In genomic region chr12:5379737-5380496, GRCh38 we compare ENCODE assay signal across 17 cellular contexts. TPM values are rescaled to one million over a fixed set of nuclear protein-coding genes. Genes with fewer than 3 reads are reported as not detected.
DNase-seq lines count a peak whose midpoint lies in the region; ATAC-seq and TF ChIP-seq lines count a peak whose summit lies in the region.
"Had no signal": no experiment of that assay in that cellular context is flagged by ENCODE, and none has a peak within 500 bp of the region (broad histone marks: within the 10 kb centered on the region; RNA-seq: fewer than 3 reads in every experiment).

No MANE protein-coding gene starts in this region.

- no peaks in the 10 kb centered on the region for H4K20me1 ChIP-seq in PC-9 (ENCODE audit: insufficient read depth)
- H4K20me1 ChIP-seq in hepatocyte (ENCODE audit: insufficient read depth, poor library complexity, severe bottlenecking): no peaks in the 10 kb centered on the region

- H3K27me3 ChIP-seq in PC-9 (ENCODE audit: insufficient read depth, low read depth): no peaks in the 10 kb centered on the region
- H3K27me3 ChIP-seq in hepatocyte: no peaks in the 10 kb centered on the region
- H3K27me3 ChIP-seq in aorta (ENCODE audit: control insufficient read depth in 1 of 2, insufficient read depth in 2 of 2, low read length in 1 of 2): no peaks in the 10 kb centered on the region
- no peaks in the 10 kb centered on the region for H3K27me3 ChIP-seq in prostate gland (replicated peaks; ENCODE audit: insufficient read depth)
- H3K27me3 ChIP-seq: pancreas, Peyer's patch had no signal

- BruUV-seq in PC-9 (replicated peaks; lab: Mats Ljungman, UMichigan): no TSS peak

- H3K4me2 ChIP-seq in PC-9 (peak overlapping the region; percentile 61), hepatocyte (no peak overlapping the region)

- POLR2A ChIA-PET in PC-9 (lab: Charles Lee; ENCODE audit: unreplicated experiment): no interaction called here

- no peaks in the 10 kb centered on the region for H3K4me1 Mint-ChIP-seq in activated T-cell treated with anti-CD3 and anti-CD28 coated beads, Interleukin-2, amount 50 U/mL, for 24 hours (ENCODE audit: low read depth)
- H3K4me1 Mint-ChIP-seq: activated CD4-positive, alpha-beta T cell treated with anti-CD3 and anti-CD28 coated beads for 36 hours; activated naive CD8-positive, alpha-beta T cell treated with anti-CD3 and anti-CD28 coated beads for 36 hours had no signal

- no peaks in the 10 kb centered on the region for H3K27me3 Mint-ChIP-seq in activated T-cell treated with anti-CD3 and anti-CD28 coated beads, Interleukin-2, amount 50 U/mL, for 24 hours
- H3K27me3 Mint-ChIP-seq: activated CD4-positive, alpha-beta T cell treated with anti-CD3 and anti-CD28 coated beads for 36 hours; activated naive CD8-positive, alpha-beta T cell treated with anti-CD3 and anti-CD28 coated beads for 36 hours had no signal

- no peaks in the 10 kb centered on the region for H3F3A ChIP-seq in PC-9 (ENCODE audit: insufficient read depth, low read depth)

- CTCF ChIA-PET in PC-9 (lab: Charles Lee): no interaction called here

- no peak overlapping the region for H3K4me3 Mint-ChIP-seq in activated T-cell treated with anti-CD3 and anti-CD28 coated beads, Interleukin-2, amount 50 U/mL, for 24 hours
- H3K4me3 Mint-ChIP-seq: activated CD4-positive, alpha-beta T cell treated with anti-CD3 and anti-CD28 coated beads for 36 hours; activated naive CD8-positive, alpha-beta T cell treated with anti-CD3 and anti-CD28 coated beads for 36 hours had no signal

- H3K4me1 ChIP-seq in PC-9 (replicated peaks; ENCODE audit: insufficient read depth) (peaks cover 12% of the 10 kb centered on the region; the same call in 1 of the 2 replicates), hepatocyte (ENCODE audit: insufficient read depth) (peaks cover 15% of the 10 kb centered on the region), aorta (ENCODE audit: control insufficient read depth in 1 of 2, insufficient read depth in 2 of 2, low read length in 2 of 2) (no peaks in the 10 kb centered on the region), prostate gland (replicated peaks) (no peaks in the 10 kb centered on the region)
- H3K4me1 ChIP-seq: pancreas, Peyer's patch had no signal

- intact Hi-C loops in PC-9 (cut with micrococcal nuclease; ENCODE audit: unreplicated experiment): no loop called here
- intact Hi-C loops in aorta (cut with DNase I): no loop called here
- intact Hi-C loops in prostate gland (cut with DNase I): no loop called here

- H3K4me3 ChIP-seq in PC-9 (no peak overlapping the region), hepatocyte (no peak overlapping the region), aorta (ENCODE audit: low read length in 2 of 2) (no peak overlapping the region), prostate gland (no peak overlapping the region)
- H3K4me3 ChIP-seq: mucosa of descending colon, pancreas, Peyer's patch, thoracic aorta had no signal

- WGBS in hepatocyte (ENCODE audit: low lambda C conversion rate, missing lambda C conversion rate): 81% methylated on average over 10 of the region's 10 CpGs
- WGBS in aorta, 2 donors: 82% methylated on average over 10 of the region's 10 CpGs
- 83% methylated on average over 10 of the region's 10 CpGs for WGBS in prostate gland

- TF ChIP-seq POLR2A in prostate gland (IDR thresholded peaks at IDR 0.05): no peak

- H3K9me3 Mint-ChIP-seq in activated T-cell treated with anti-CD3 and anti-CD28 coated beads, Interleukin-2, amount 50 U/mL, for 24 hours: no peaks in the 10 kb centered on the region
- H3K9me3 Mint-ChIP-seq: activated naive CD8-positive, alpha-beta T cell treated with anti-CD3 and anti-CD28 coated beads for 36 hours had no signal

- peak overlapping the region; percentile 73 for H3K27ac ChIP-seq in PC-9
- no peak overlapping the region for H3K27ac ChIP-seq in hepatocyte
- H3K27ac ChIP-seq in aorta (ENCODE audit: low read depth in 1 of 2, low read length in 2 of 2): no peak overlapping the region
- no peak overlapping the region for H3K27ac ChIP-seq in prostate gland
- H3K27ac ChIP-seq: pancreas, Peyer's patch, thoracic aorta had no signal

- H3K9me2 ChIP-seq in PC-9 (ENCODE audit: insufficient read depth): no peaks in the 10 kb centered on the region
- H3K9me2 ChIP-seq in hepatocyte (replicated peaks; ENCODE audit: insufficient read depth): no peaks in the 10 kb centered on the region

- H3K9me3 ChIP-seq in PC-9 (ENCODE audit: insufficient read depth, low read depth) (no peaks in the 10 kb centered on the region), hepatocyte (ENCODE audit: low read depth) (no peaks in the 10 kb centered on the region), aorta (ENCODE audit: control insufficient read depth, low read length) (no peaks in the 10 kb centered on the region), prostate gland (no peaks in the 10 kb centered on the region)
- H3K9me3 ChIP-seq: mucosa of descending colon, pancreas, Peyer's patch, thoracic aorta had no signal

- peak; percentile 48 for ATAC-seq in aorta (ENCODE audit: low FRiP score)
- ATAC-seq: activated CD4-positive, alpha-beta T cell treated with anti-CD3 and anti-CD28 coated beads for 36 hours; mucosa of descending colon; pancreas had no signal

- no peaks in the 10 kb centered on the region for H3K36me3 ChIP-seq in PC-9 (ENCODE audit: low read depth)
- no peaks in the 10 kb centered on the region for H3K36me3 ChIP-seq in hepatocyte (replicated peaks; ENCODE audit: insufficient read depth, low read depth)
- no peaks in the 10 kb centered on the region for H3K36me3 ChIP-seq in aorta (ENCODE audit: control insufficient read depth in 1 of 2, insufficient read depth in 2 of 2, low read length in 1 of 2)
- H3K36me3 ChIP-seq in prostate gland: no peaks in the 10 kb centered on the region
- H3K36me3 ChIP-seq: pancreas, Peyer's patch, thoracic aorta had no signal

- TF ChIP-seq CTCF in PC-9 (conservative IDR thresholded peaks at IDR 0.05): no peak
- TF ChIP-seq CTCF in hepatocyte (IDR thresholded peaks at IDR 0.05; ENCODE audit: poor library complexity): no peak
- TF ChIP-seq CTCF in prostate gland (IDR thresholded peaks at IDR 0.05): no peak

- H3K27ac Mint-ChIP-seq in activated T-cell treated with anti-CD3 and anti-CD28 coated beads, Interleukin-2, amount 50 U/mL, for 24 hours: no peak overlapping the region
- H3K27ac Mint-ChIP-seq: activated CD4-positive, alpha-beta T cell treated with anti-CD3 and anti-CD28 coated beads for 36 hours; activated naive CD8-positive, alpha-beta T cell treated with anti-CD3 and anti-CD28 coated beads for 36 hours had no signal

- H3K36me3 Mint-ChIP-seq in activated T-cell treated with anti-CD3 and anti-CD28 coated beads, Interleukin-2, amount 50 U/mL, for 24 hours (ENCODE audit: low read depth): no peaks in the 10 kb centered on the region
- H3K36me3 Mint-ChIP-seq: activated naive CD8-positive, alpha-beta T cell treated with anti-CD3 and anti-CD28 coated beads for 36 hours had no signal

- peak; percentile 31 for DNase-seq in NCI-H82 (lab: John Stamatoyannopoulos, UW)
- DNase-seq in NCI-H82 treated with DMSO at 0.1 percent for 48 hours (lab: John Stamatoyannopoulos, UW; ENCODE audit: unreplicated experiment): no peak
- peak; percentile 12 to 83 for DNase-seq in PC-9
- peak; percentile 24 for DNase-seq in hepatocyte (ENCODE audit: low spot score)
- DNase-seq in aorta: no peak
- no peak for DNase-seq in occipital lobe (lab: John Stamatoyannopoulos, UW)
- DNase-seq in activated T-cell treated with anti-CD3 and anti-CD28 coated beads, Interleukin-2, amount 50 U/mL, for 24 hours: no peak
- no peak for DNase-seq in prostate gland (ENCODE audit: low spot score)
- DNase-seq: activated CD4-positive, alpha-beta T cell treated with anti-CD3 and anti-CD28 coated beads for 36 hours; activated naive CD8-positive, alpha-beta T cell treated with anti-CD3 and anti-CD28 coated beads for 36 hours; mucosa of descending colon; NCI-H1048; NCI-H524; Peyer's patch had no signal

- 0 out of 2 replicates have a peak overlapping the region, but pooled peaks have one; percentile 56 for H2AFZ ChIP-seq in PC-9
- H2AFZ ChIP-seq in hepatocyte: no peak overlapping the region

- H3K79me2 ChIP-seq in PC-9 (ENCODE audit: low read depth) (no peaks in the 10 kb centered on the region), hepatocyte (no peaks in the 10 kb centered on the region)

RNA-seq across cellular contexts. Expression of gene NTF3, which starts 52.0 kb away (rescaled TPM):
- total RNA-seq in PC-9 (2021) (not detected in 2 replicates), hepatocyte (5.0 and 6.9 TPM in 2 replicates), aorta (10 to 100 TPM; 21.8 to 51.6 TPM), occipital lobe (2.3 TPM), prostate gland (1 to 10 TPM; 1.0 to 1.2 TPM)
- polyA plus RNA-seq in hepatocyte (6.3 and 7.1 TPM in 2 replicates), aorta (10 to 100 TPM in 1 of 2 donors, 1 to 10 TPM in 1; 7.5 to 12.7 TPM)
- total RNA-seq: activated CD4-positive, alpha-beta T cell treated with anti-CD3 and anti-CD28 coated beads for 36 hours; activated naive CD8-positive, alpha-beta T cell treated with anti-CD3 and anti-CD28 coated beads for 36 hours; endothelial cell of umbilical vein; pancreas had no signal
- polyA plus RNA-seq: endothelial cell of umbilical vein had no signal

Comparison
In these comparisons a context has a peak if more than half of its experiments do, and no peak if none do; other contexts are left out.
1. DNase-seq: peak in NCI-H82 (single experiment), PC-9 (2 of 2) and hepatocyte (single experiment); none in NCI-H82 treated with DMSO at 0.1 percent for 48 hours (single experiment), aorta (0 of 2), occipital lobe (single experiment), activated T-cell treated with anti-CD3 and anti-CD28 coated beads, Interleukin-2, amount 50 U/mL, for 24 hours (single experiment) and prostate gland (single experiment).